In the genomic region with DNA sequence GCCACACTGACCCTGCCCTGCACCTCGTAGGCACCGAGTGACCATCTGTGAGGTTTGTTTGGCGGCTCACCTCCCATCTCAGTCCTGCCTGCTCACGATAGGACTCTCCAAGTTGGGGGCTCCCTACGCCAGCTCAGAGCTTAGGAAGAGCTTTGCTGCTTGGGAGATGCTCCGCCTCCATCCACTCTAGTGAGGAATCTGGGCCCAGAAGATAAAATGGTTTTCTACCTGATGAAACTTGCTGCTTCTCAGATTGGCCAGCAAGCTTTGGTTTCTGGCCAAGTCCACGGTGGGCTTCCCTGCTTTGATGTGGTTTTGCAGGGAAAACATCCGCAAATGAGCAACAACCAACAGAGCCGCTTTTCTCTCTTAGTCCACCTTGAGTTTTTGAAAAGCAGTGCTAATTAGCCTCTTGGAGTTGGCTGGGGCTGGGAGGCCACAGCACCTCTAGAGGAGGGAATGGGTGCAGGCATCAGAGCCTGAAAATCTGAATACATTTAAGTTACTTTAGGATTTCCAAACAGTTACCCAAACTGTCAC, we compare ENCODE assay signal across 8 cellular contexts. TPM values are rescaled to one million over a fixed set of nuclear protein-coding genes. Genes with fewer than 3 reads are reported as not detected.
DNase-seq lines count a peak whose midpoint lies in the region; ATAC-seq and TF ChIP-seq lines count a peak whose summit lies in the region.

No MANE protein-coding gene starts in this region.

- POLR2A ChIA-PET in PC-9 (lab: Charles Lee; ENCODE audit: unreplicated experiment), result no interaction called here

- no peaks in the 10 kb centered on the region for H3F3A ChIP-seq in PC-9 (ENCODE audit: insufficient read depth, low read depth)

- H3K36me3 ChIP-seq in heart left ventricle (no peaks in the 10 kb centered on the region), PC-9 (ENCODE audit: low read depth) (no peaks in the 10 kb centered on the region)

- H3K27ac Mint-ChIP-seq in activated T-cell treated with anti-CD3 and anti-CD28 coated beads, Interleukin-2, amount 50 U/mL, for 72 hours, result no peak overlapping the region

- H3K27me3 ChIP-seq in heart left ventricle (no peaks in the 10 kb centered on the region), PC-9 (ENCODE audit: insufficient read depth, low read depth) (peaks cover 68% of the 10 kb centered on the region)

- no peaks in the 10 kb centered on the region for H3K9me2 ChIP-seq in PC-9 (ENCODE audit: insufficient read depth)

- H3K4me3 Mint-ChIP-seq in activated T-cell treated with anti-CD3 and anti-CD28 coated beads, Interleukin-2, amount 50 U/mL, for 72 hours, result no peak overlapping the region

- no peaks in the 10 kb centered on the region for H3K4me1 Mint-ChIP-seq in activated T-cell treated with anti-CD3 and anti-CD28 coated beads, Interleukin-2, amount 50 U/mL, for 72 hours (ENCODE audit: low read depth)

- H3K9me3 Mint-ChIP-seq in activated T-cell treated with anti-CD3 and anti-CD28 coated beads, Interleukin-2, amount 50 U/mL, for 72 hours, result no peaks in the 10 kb centered on the region

- TF ChIP-seq CTCF in heart left ventricle (IDR thresholded peaks at IDR 0.05) (peak in 10 of 12 donors; percentile 12 to 56 (median 28)), PC-9 (conservative IDR thresholded peaks at IDR 0.05) (peak; percentile 64), fibroblast of the aortic adventitia (IDR thresholded peaks at IDR 0.05; ENCODE audit: insufficient read depth, low read length) (peak; percentile 62)

- DNase-seq in heart left ventricle (no peak), left cardiac atrium (no peak), PC-9 (no peak), fibroblast of the aortic adventitia (ENCODE audit: low read depth) (peak; percentile 7), H4 (ENCODE audit: low spot score) (no peak), NCI-H345 treated with DMSO at 0.1 percent for 48 hours (lab: John Stamatoyannopoulos, UW; ENCODE audit: unreplicated experiment) (no peak)
- no peak for DNase-seq in activated T-cell treated with anti-CD3 and anti-CD28 coated beads, Interleukin-2, amount 50 U/mL, for 72 hours

- H3K4me1 ChIP-seq in heart left ventricle (no peaks in the 10 kb centered on the region), PC-9 (replicated peaks; ENCODE audit: insufficient read depth) (no peaks in the 10 kb centered on the region)

- intact Hi-C loops in heart left ventricle (cut with DNase I), result no loop called here
- intact Hi-C loops in left cardiac atrium (cut with DNase I), result no loop called here
- intact Hi-C loops in PC-9 (cut with micrococcal nuclease; ENCODE audit: unreplicated experiment), result no loop called here

- TF ChIP-seq POLR2A in heart left ventricle (IDR thresholded peaks at IDR 0.05), result no peak

- no peak overlapping the region for H3K4me2 ChIP-seq in PC-9

- H2AFZ ChIP-seq in PC-9, result no peak overlapping the region

- peaks cover 11% of the 10 kb centered on the region for H3K27me3 Mint-ChIP-seq in activated T-cell treated with anti-CD3 and anti-CD28 coated beads, Interleukin-2, amount 50 U/mL, for 72 hours (ENCODE audit: low read depth)

- no TSS peak for BruUV-seq in PC-9 (replicated peaks; lab: Mats Ljungman, UMichigan)

- H3K27ac ChIP-seq in heart left ventricle (no peak overlapping the region), PC-9 (no peak overlapping the region)

- H3K9me3 ChIP-seq in heart left ventricle (no peaks in the 10 kb centered on the region), PC-9 (ENCODE audit: insufficient read depth, low read depth) (no peaks in the 10 kb centered on the region)

- 39 to 45% (median 42%) methylated on average over 9 of the region's 9 CpGs for WGBS in heart left ventricle, 4 donors

- H4K20me1 ChIP-seq in PC-9 (ENCODE audit: insufficient read depth), result no peaks in the 10 kb centered on the region

- no peaks in the 10 kb centered on the region for H3K79me2 ChIP-seq in PC-9 (ENCODE audit: low read depth)

- CTCF ChIA-PET in PC-9 (lab: Charles Lee), result no interaction called here

- no peaks in the 10 kb centered on the region for H3K36me3 Mint-ChIP-seq in activated T-cell treated with anti-CD3 and anti-CD28 coated beads, Interleukin-2, amount 50 U/mL, for 72 hours (ENCODE audit: insufficient read depth in 2 of 2)

- no peak for ATAC-seq in heart left ventricle
- no peak for ATAC-seq in left cardiac atrium
- ATAC-seq in GM21528 (IDR thresholded peaks at IDR 0.05; ENCODE audit: low FRiP score, unreplicated experiment), result no peak
- no peak for ATAC-seq in activated T-cell treated with anti-CD3 and anti-CD28 coated beads, Interleukin-2, amount 50 U/mL, for 72 hours (replicated peaks in 1 of 2)

- H3K4me3 ChIP-seq in heart left ventricle, result no peak overlapping the region
- H3K4me3 ChIP-seq in PC-9, result no peak overlapping the region
- no peak overlapping the region for H3K4me3 ChIP-seq in fibroblast of the aortic adventitia (ENCODE audit: low read depth, low read length)

RNA-seq across cellular contexts. Expression of a gene that starts 42.2 kb away (rescaled TPM):
- 10 to 100 TPM in 8 of 9 donors, 1 to 10 TPM in 1; 2.4 to 45.0 (median 17.0) TPM for total RNA-seq in heart left ventricle
- 10 to 100 TPM in 1 of 2 donors, 1 to 10 TPM in 1; 9.6 to 19.7 TPM for polyA plus RNA-seq in heart left ventricle
- total RNA-seq in left cardiac atrium, result 10 to 100 TPM; 21.8 to 24.5 TPM
- 38.5 and 52.3 TPM in 2 replicates for total RNA-seq in PC-9 (2021)
- total RNA-seq in fibroblast of the aortic adventitia (ENCODE audit: low replicate concordance), result 2.8 and 11.4 TPM in 2 replicates
- not detected in 2 replicates for total RNA-seq in H4 (2014; rRNA removed; shearing (Covaris generic))
- 1 to 10 TPM; 2.6 to 3.6 TPM for total RNA-seq in activated T-cell treated with anti-CD3 and anti-CD28 coated beads, Interleukin-2, amount 50 U/mL, for 72 hours
